In the genomic region with DNA sequence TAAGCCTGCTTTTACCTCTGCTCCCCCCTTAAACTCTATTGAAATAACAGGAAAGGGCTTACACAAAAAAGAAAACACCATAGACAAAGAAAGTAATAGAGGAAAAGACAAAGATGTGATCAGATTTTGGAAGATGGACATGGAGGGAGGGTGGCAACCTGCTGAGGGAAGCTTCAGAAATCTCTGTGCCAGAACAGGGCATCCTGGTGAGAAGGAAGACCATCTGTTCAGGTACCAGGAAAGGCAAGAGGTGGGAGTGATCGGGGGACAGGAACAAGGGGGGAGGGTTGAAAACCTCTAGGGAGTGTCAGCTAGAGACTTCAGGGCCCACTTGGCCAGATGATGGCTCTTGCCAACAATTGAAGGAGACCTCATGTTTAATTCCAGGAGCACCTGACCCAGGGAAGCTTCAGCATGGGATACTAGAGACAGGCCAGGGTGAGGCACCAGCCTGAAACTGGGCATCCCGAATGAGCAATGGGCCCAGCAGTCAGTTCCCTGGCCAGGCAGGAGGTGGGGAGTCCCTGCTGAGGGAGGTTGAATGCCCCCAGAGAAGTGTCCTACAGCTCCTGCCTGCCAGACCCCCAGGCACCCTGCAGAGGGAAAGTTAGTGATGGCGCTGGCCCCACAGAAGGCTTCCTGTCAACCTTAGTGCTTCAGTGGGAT, we compare ENCODE assay signal across 13 cellular contexts. TPM values are rescaled to one million over a fixed set of nuclear protein-coding genes. Genes with fewer than 3 reads are reported as not detected.
A peak's percentile ranks its signal among the peaks of the same experiment; 100 is the strongest.
DNase-seq lines count a peak whose midpoint lies in the region; ATAC-seq and TF ChIP-seq lines count a peak whose summit lies in the region.
"Had no signal": no experiment of that assay in that cellular context is flagged by ENCODE, and none has a peak within 500 bp of the region (broad histone marks: within the 10 kb centered on the region; RNA-seq: fewer than 3 reads in every experiment).

No MANE protein-coding gene starts in this region.

- intact Hi-C loops in lower lobe of right lung (cut with DNase I): no loop called here

- peaks cover 26% of the 10 kb centered on the region for H3K4me1 Mint-ChIP-seq in stimulated activated naive CD8-positive, alpha-beta T cell treated with anti-CD3 and anti-CD28 coated beads, Interleukin-15, Interleukin-2, amounts not matched to agents 100 ng/mL and 50 ng/mL, for 24 hours (ENCODE audit: low read depth)
- H3K4me1 Mint-ChIP-seq in activated naive CD8-positive, alpha-beta T cell (ENCODE audit: low read depth): peaks cover 29% of the 10 kb centered on the region

- peaks cover 46% of the 10 kb centered on the region for H3K4me1 ChIP-seq in lower lobe of right lung

- H3K27ac Mint-ChIP-seq in stimulated activated naive CD8-positive, alpha-beta T cell treated with anti-CD3 and anti-CD28 coated beads, Interleukin-15, Interleukin-2, amounts not matched to agents 100 ng/mL and 50 ng/mL, for 24 hours: peak overlapping the region; percentile 12
- peak overlapping the region; percentile 83 for H3K27ac Mint-ChIP-seq in activated naive CD8-positive, alpha-beta T cell

- DNase-seq in stimulated activated naive CD8-positive, alpha-beta T cell treated with anti-CD3 and anti-CD28 coated beads, Interleukin-15, Interleukin-2, amounts not matched to agents 100 U/mL and 50 U/mL, for 24 hours: no peak
- DNase-seq in lower lobe of right lung (no peak), foreskin fibroblast (no peak), KBM-7 (no peak), islet precursor cell (no peak)
- DNase-seq: stimulated activated CD4-positive, alpha-beta T cell treated with anti-CD3 and anti-CD28 coated beads, Interleukin-2, amount 100 ng/mL, for 48 hours; T1000 had no signal

- no peak overlapping the region for H3K4me3 ChIP-seq in lower lobe of right lung
- H3K4me3 ChIP-seq in foreskin fibroblast (ENCODE audit: low read depth in 1 of 2, low read length in 2 of 2): no peak overlapping the region
- H3K4me3 ChIP-seq: BLaER1 treated with 17β-estradiol and CSF1 and Interleukin-3, amounts not matched to agents 10 nM and 100 nM had no signal

- H3K4me3 Mint-ChIP-seq in stimulated activated naive CD8-positive, alpha-beta T cell treated with anti-CD3 and anti-CD28 coated beads, Interleukin-15, Interleukin-2, amounts not matched to agents 100 ng/mL and 50 ng/mL, for 24 hours: no peak overlapping the region
- no peak overlapping the region for H3K4me3 Mint-ChIP-seq in activated naive CD8-positive, alpha-beta T cell

- TF ChIP-seq CTCF in lower lobe of right lung (IDR thresholded peaks at IDR 0.05) (no peak), foreskin fibroblast (IDR thresholded peaks at IDR 0.05; ENCODE audit: low read depth, low read length) (no peak)

- H3K9me3 Mint-ChIP-seq in stimulated activated naive CD8-positive, alpha-beta T cell treated with anti-CD3 and anti-CD28 coated beads, Interleukin-15, Interleukin-2, amounts not matched to agents 100 ng/mL and 50 ng/mL, for 24 hours: no peaks in the 10 kb centered on the region
- no peaks in the 10 kb centered on the region for H3K9me3 Mint-ChIP-seq in activated naive CD8-positive, alpha-beta T cell (ENCODE audit: low read depth)

- no peaks in the 10 kb centered on the region for H3K27me3 ChIP-seq in lower lobe of right lung (ENCODE audit: low read depth)
- H3K27me3 ChIP-seq: BLaER1 treated with 17β-estradiol and CSF1 and Interleukin-3, amounts not matched to agents 10 nM and 100 nM had no signal

- peaks cover 87% of the 10 kb centered on the region for H3K36me3 Mint-ChIP-seq in stimulated activated naive CD8-positive, alpha-beta T cell treated with anti-CD3 and anti-CD28 coated beads, Interleukin-15, Interleukin-2, amounts not matched to agents 100 ng/mL and 50 ng/mL, for 24 hours (ENCODE audit: low read depth)
- peaks cover 16% of the 10 kb centered on the region for H3K36me3 Mint-ChIP-seq in activated naive CD8-positive, alpha-beta T cell

- in situ Hi-C loops in KBM-7 (cut with MboI; ENCODE audit: low pct_unique_long_range_greater_than_20kb, low sequenced_read_pairs): no loop called here

- peak overlapping the region; percentile 4 for H3K27ac ChIP-seq in lower lobe of right lung

- no peak for ATAC-seq in stimulated activated naive CD8-positive, alpha-beta T cell treated with anti-CD3 and anti-CD28 coated beads, Interleukin-15, Interleukin-2, amounts not matched to agents 100 U/mL and 50 U/mL, for 24 hours
- ATAC-seq in lower lobe of right lung (no peak), GM21717 (IDR thresholded peaks at IDR 0.05; ENCODE audit: unreplicated experiment) (no peak)
- ATAC-seq: HCT116 had no signal

- H3K9me3 ChIP-seq in lower lobe of right lung: no peaks in the 10 kb centered on the region

- no peaks in the 10 kb centered on the region for H3K27me3 Mint-ChIP-seq in stimulated activated naive CD8-positive, alpha-beta T cell treated with anti-CD3 and anti-CD28 coated beads, Interleukin-15, Interleukin-2, amounts not matched to agents 100 ng/mL and 50 ng/mL, for 24 hours
- H3K27me3 Mint-ChIP-seq in activated naive CD8-positive, alpha-beta T cell: no peaks in the 10 kb centered on the region
- H3K27me3 Mint-ChIP-seq: progenitor cell of endocrine pancreas had no signal

- H3K36me3 ChIP-seq in lower lobe of right lung: peaks cover 100% of the 10 kb centered on the region

RNA-seq across cellular contexts. Expression of a gene that starts 8.2 kb away (rescaled TPM):
- 450 TPM for total RNA-seq in lower lobe of right lung

RNA-seq across cellular contexts. Expression of a gene that starts 22.2 kb away (rescaled TPM):
- total RNA-seq in lower lobe of right lung: 105 TPM

RNA-seq across cellular contexts. Expression of a gene that starts 29.7 kb away (rescaled TPM):
- 25.0 TPM for total RNA-seq in lower lobe of right lung

RNA-seq across cellular contexts. Expression of a gene that starts 35.1 kb away (rescaled TPM):
- 20.1 TPM for total RNA-seq in lower lobe of right lung
